In the genomic region with DNA sequence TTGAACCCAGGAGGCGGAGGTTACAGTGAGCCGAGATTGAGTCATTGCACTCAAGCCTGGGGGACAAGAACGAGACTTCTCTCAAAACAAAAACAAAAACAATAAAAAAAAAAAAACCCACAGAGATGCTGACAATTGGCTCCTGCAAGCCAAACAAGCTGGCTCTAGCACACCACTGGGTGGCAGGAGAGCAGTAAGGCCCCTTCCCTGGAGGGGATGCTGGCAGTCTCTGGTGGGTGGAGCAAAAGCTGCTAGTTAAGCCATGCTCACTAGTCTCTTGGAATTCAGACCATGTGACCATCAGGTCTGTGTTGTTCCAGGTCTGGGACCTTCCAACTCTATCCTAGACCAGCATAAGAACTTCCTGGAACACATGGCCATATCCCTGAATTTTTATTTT, we compare ENCODE assay signal across 10 cellular contexts. TPM values are rescaled to one million over a fixed set of nuclear protein-coding genes. Genes with fewer than 3 reads are reported as not detected.
DNase-seq lines count a peak whose midpoint lies in the region; ATAC-seq and TF ChIP-seq lines count a peak whose summit lies in the region.
"Had no signal": no experiment of that assay in that cellular context is flagged by ENCODE, and none has a peak within 500 bp of the region (broad histone marks: within the 10 kb centered on the region; RNA-seq: fewer than 3 reads in every experiment).

No MANE protein-coding gene starts in this region.

- H3K9me3 Mint-ChIP-seq in nephron, result no peaks in the 10 kb centered on the region
- H3K9me3 Mint-ChIP-seq: dendritic cell treated with granulocyte-macrophage colony-stimulating factor and Interleukin-4, amounts not matched to agents 40 ng/mL and 50 ng/mL, for 4 days; stimulated activated naive CD8-positive, alpha-beta T cell treated with anti-CD3 and anti-CD28 coated beads, Interleukin-15, Interleukin-2, amounts not matched to agents 100 ng/mL and 50 ng/mL, for 24 hours had no signal

- peak; percentile 70 for DNase-seq in 8988T
- peak; percentile 70 for DNase-seq in GM12865 (ENCODE audit: low read depth)
- DNase-seq in NCI-H526 (lab: John Stamatoyannopoulos, UW), result peak; percentile 52 to 71
- peak; percentile 78 for DNase-seq in dermis blood vessel endothelial cell
- DNase-seq in OCI-M2 (lab: John Stamatoyannopoulos, UW; ENCODE audit: unreplicated experiment), result no peak
- no peak for DNase-seq in left lobe of liver (ENCODE audit: low spot score)

- no peaks in the 10 kb centered on the region for H3K27me3 Mint-ChIP-seq in nephron (ENCODE audit: low read depth)
- H3K27me3 Mint-ChIP-seq: dendritic cell treated with granulocyte-macrophage colony-stimulating factor and Interleukin-4, amounts not matched to agents 40 ng/mL and 50 ng/mL, for 4 days; stimulated activated naive CD8-positive, alpha-beta T cell treated with anti-CD3 and anti-CD28 coated beads, Interleukin-15, Interleukin-2, amounts not matched to agents 100 ng/mL and 50 ng/mL, for 24 hours had no signal

- ATAC-seq in left lobe of liver (no peak), HG02981 (IDR thresholded peaks at IDR 0.05; ENCODE audit: unreplicated experiment) (no peak)

- H3K4me3 Mint-ChIP-seq in nephron, result no peak overlapping the region
- H3K4me3 Mint-ChIP-seq: dendritic cell treated with granulocyte-macrophage colony-stimulating factor and Interleukin-4, amounts not matched to agents 40 ng/mL and 50 ng/mL, for 4 days; stimulated activated naive CD8-positive, alpha-beta T cell treated with anti-CD3 and anti-CD28 coated beads, Interleukin-15, Interleukin-2, amounts not matched to agents 100 ng/mL and 50 ng/mL, for 24 hours had no signal

- H3K27ac Mint-ChIP-seq in nephron, result no peak overlapping the region
- H3K27ac Mint-ChIP-seq: dendritic cell treated with granulocyte-macrophage colony-stimulating factor and Interleukin-4, amounts not matched to agents 40 ng/mL and 50 ng/mL, for 4 days; stimulated activated naive CD8-positive, alpha-beta T cell treated with anti-CD3 and anti-CD28 coated beads, Interleukin-15, Interleukin-2, amounts not matched to agents 100 ng/mL and 50 ng/mL, for 24 hours had no signal

- H3K36me3 Mint-ChIP-seq in nephron (ENCODE audit: low read depth), result peaks cover 53% of the 10 kb centered on the region

- H3K4me1 Mint-ChIP-seq in nephron, result peaks cover 6% of the 10 kb centered on the region

- no peak overlapping the region for H3K4me3 ChIP-seq in GM12865 (ENCODE audit: low read depth, low read length)

- TF ChIP-seq CTCF in GM12865 (IDR thresholded peaks at IDR 0.05; ENCODE audit: insufficient read depth, low read depth, low read length, missing control alignments) (peak; percentile 44), nephron (IDR thresholded peaks at IDR 0.05; ENCODE audit: unreplicated experiment in 3 of 3) (peak; percentile 36 to 55 (median 50))

RNA-seq across cellular contexts. Expression of gene DSN1, which starts 18.9 kb away (rescaled TPM):
- total RNA-seq in dermis blood vessel endothelial cell (24.7 and 27.0 TPM in 2 replicates), left lobe of liver (3.4 TPM)

RNA-seq across cellular contexts. Expression of gene NDRG3, which starts 46.5 kb away (rescaled TPM):
- total RNA-seq in dermis blood vessel endothelial cell (18.7 and 34.0 TPM in 2 replicates), left lobe of liver (8.1 TPM)

Comparison
In these comparisons a context has a peak if more than half of its experiments do, and no peak if none do; other contexts are left out.
1. DNase-seq: peak in 8988T (single experiment), GM12865 (single experiment), NCI-H526 (2 of 2) and dermis blood vessel endothelial cell (single experiment); none in OCI-M2 (single experiment) and left lobe of liver (single experiment).